9 cellular contexts compared by ENCODE assay signal in genomic region chr14:55128386-55129085, GRCh38. TPM values are rescaled to one million over a fixed set of nuclear protein-coding genes. Genes with fewer than 3 reads are reported as not detected.
DNase-seq lines count a peak whose midpoint lies in the region; ATAC-seq and TF ChIP-seq lines count a peak whose summit lies in the region.
"Had no signal": no experiment of that assay in that cellular context is flagged by ENCODE, and none has a peak within 500 bp of the region (broad histone marks: within the 10 kb centered on the region; RNA-seq: fewer than 3 reads in every experiment).

No MANE protein-coding gene starts in this region.

- H3K4me3 Mint-ChIP-seq in T-helper 17 cell = peak overlapping the region; percentile 89

- peaks cover 0 to 6% (median 0%) of the 10 kb centered on the region in 3 donors for H3K27me3 ChIP-seq in gastrocnemius medialis

- H3K4me1 ChIP-seq in gastrocnemius medialis = peaks cover 2 to 5% of the 10 kb centered on the region in 2 donors

- intact Hi-C loops in gastrocnemius medialis (cut with DNase I; ENCODE audit: low total_unique reads) = loop anchor here (2.0 kb wide), 1 partner anchor 28 kb away; no protein-coding TSS in a partner anchor

- TF ChIP-seq CTCF in GM12865 (IDR thresholded peaks at IDR 0.05; ENCODE audit: insufficient read depth, low read depth, low read length, missing control alignments) (no peak), foreskin fibroblast (IDR thresholded peaks at IDR 0.05; ENCODE audit: low read depth, low read length) (no peak), gastrocnemius medialis (IDR thresholded peaks at IDR 0.05 in 4 of 5, conservative IDR thresholded peaks at IDR 0.05 in 1 of 5) (no peak)

- TF ChIP-seq POLR2A in gastrocnemius medialis (IDR thresholded peaks at IDR 0.05) = no peak

- H3K27ac Mint-ChIP-seq in T-helper 17 cell = peak overlapping the region; percentile 59

- no peaks in the 10 kb centered on the region for H3K36me3 ChIP-seq in gastrocnemius medialis

- H3K4me1 Mint-ChIP-seq in T-helper 17 cell = peaks cover 26% of the 10 kb centered on the region

- H3K4me3 ChIP-seq in GM12865 (ENCODE audit: low read depth, low read length) (peak overlapping the region; percentile 62), foreskin fibroblast (ENCODE audit: low read depth in 1 of 2, low read length in 2 of 2) (peak overlapping the region; percentile 70), gastrocnemius medialis (peak overlapping the region; percentile 62 to 75 (median 69))
- H3K4me3 ChIP-seq: SK-N-MC had no signal

- H3K9me3 ChIP-seq in T-helper 17 cell (ENCODE audit: control insufficient read depth, low read length, poor library complexity, severe bottlenecking) (no peaks in the 10 kb centered on the region), gastrocnemius medialis (no peaks in the 10 kb centered on the region)

- in situ Hi-C loops in gastrocnemius medialis (cut with MboI; ENCODE audit: low sequenced_read_pairs in 4 of 4) = no loop called here

- DNase-seq in GM12865 (ENCODE audit: low read depth) (no peak), T-helper 17 cell (no peak), foreskin fibroblast (no peak), gastrocnemius medialis (no peak), C1 segment of cervical spinal cord (lab: John Stamatoyannopoulos, UW) (no peak), GF-D8 (lab: John Stamatoyannopoulos, UW) (no peak)
- no peak for DNase-seq in activated effector memory CD4-positive, alpha-beta T cell treated with Interleukin-2 at 50 U/mL for 16 hours

- no peaks in the 10 kb centered on the region for H3K27me3 Mint-ChIP-seq in T-helper 17 cell

- H3K27ac ChIP-seq in gastrocnemius medialis = peak overlapping the region; percentile 81 to 88 (median 86)
- H3K27ac ChIP-seq: SK-N-MC had no signal

- no peaks in the 10 kb centered on the region for H3K36me3 Mint-ChIP-seq in T-helper 17 cell (ENCODE audit: low read depth)

- ATAC-seq in T-helper 17 cell = no peak
- ATAC-seq in gastrocnemius medialis = no peak
- no peak for ATAC-seq in HG03097 (IDR thresholded peaks at IDR 0.05; ENCODE audit: low FRiP score, unreplicated experiment)

RNA-seq across cellular contexts. Expression of gene LGALS3, which starts 0.5 kb away (rescaled TPM):
- total RNA-seq in T-helper 17 cell (10 to 100 TPM; 38.7 to 49.8 TPM), gastrocnemius medialis (100 to 1,000 TPM in 1 of 4 donors, 10 to 100 TPM in 3; 68.0 to 124 (median 80.6) TPM)
